6 cellular contexts compared by ENCODE assay signal in genomic region chr14:106768972-106769700, GRCh38.
DNase-seq lines count a peak whose midpoint lies in the region; ATAC-seq and TF ChIP-seq lines count a peak whose summit lies in the region.
"Not testable (repeated sequence)": the region's sequence is repeated elsewhere in the genome, so short reads cannot be mapped to it uniquely, and the experiment has no call there.

No MANE protein-coding gene starts in this region.

- not testable (repeated sequence) for H3F3A ChIP-seq in SU-DHL-6 (ENCODE audit: insufficient read depth)

- H3K9me2 ChIP-seq in SU-DHL-6 (replicated peaks; ENCODE audit: insufficient read depth, low read length): not testable (repeated sequence)

- H3K79me2 ChIP-seq in DND-41 (ENCODE audit: insufficient read depth, low read length); SU-DHL-6 (ENCODE audit: insufficient read depth, low read length): not testable (repeated sequence)

- not testable (repeated sequence) for H3K36me3 ChIP-seq in DND-41 (ENCODE audit: insufficient read depth, low read length); SU-DHL-6 (ENCODE audit: low read length); naive thymus-derived CD4-positive, alpha-beta T cell (ENCODE audit: control insufficient read depth in 2 of 3, insufficient read depth in 3 of 3, low read length in 3 of 3)

- not testable (repeated sequence) for ATAC-seq in DND-41 (ENCODE audit: insufficient read depth, low read depth); naive thymus-derived CD4-positive, alpha-beta T cell

- CTCF ChIA-PET in activated CD4-positive, alpha-beta memory T cell treated with anti-CD3 and anti-CD28 coated beads, Interleukin-2, amount 10 ng/mL, durations not matched to agents 7 days and 5 days (lab: Charles Lee); naive thymus-derived CD4-positive, alpha-beta T cell (lab: Charles Lee): not testable (repeated sequence)

- TF ChIP-seq CTCF in DND-41 (IDR thresholded peaks at IDR 0.05; ENCODE audit: borderline replicate concordance, extremely low read depth, low read length, poor library complexity, severe bottlenecking); SU-DHL-6 (IDR thresholded peaks at IDR 0.05; ENCODE audit: insufficient read depth, low read length, poor library complexity, severe bottlenecking): not testable (repeated sequence)

- not testable (repeated sequence) for DNase-seq in DND-41; activated CD4-positive, alpha-beta memory T cell treated with anti-CD3 and anti-CD28 coated beads, Interleukin-2, amount 10 ng/mL, durations not matched to agents 7 days and 5 days; naive thymus-derived CD4-positive, alpha-beta T cell
- peak; percentile 76 for DNase-seq in NAMALWA (ENCODE audit: low spot score)

- intact Hi-C loops in naive thymus-derived CD4-positive, alpha-beta T cell (cut with micrococcal nuclease): loop anchor here in 1 of 2 donors (10.0 kb wide), 1 partner anchor 544 kb away; no protein-coding TSS in a partner anchor

- peak overlapping the region; percentile 98 for H3K27ac ChIP-seq in DND-41 (ENCODE audit: low read length)
- H3K27ac ChIP-seq in SU-DHL-6 (ENCODE audit: low read depth, low read length): peak overlapping the region; percentile 79
- H3K27ac ChIP-seq in naive thymus-derived CD4-positive, alpha-beta T cell (ENCODE audit: low read depth, low read length): not testable (repeated sequence)

- H2AFZ ChIP-seq in DND-41 (ENCODE audit: low read depth, low read length); SU-DHL-6 (ENCODE audit: low read depth, low read length, severe bottlenecking): not testable (repeated sequence)

- POLR2A ChIA-PET in activated CD4-positive, alpha-beta memory T cell treated with anti-CD3 and anti-CD28 coated beads, Interleukin-2, amount 10 ng/mL, durations not matched to agents 7 days and 5 days (lab: Charles Lee); naive thymus-derived CD4-positive, alpha-beta T cell (lab: Charles Lee): not testable (repeated sequence)

- not testable (repeated sequence) for H3K27me3 ChIP-seq in DND-41 (ENCODE audit: insufficient read depth, low read length, poor library complexity); SU-DHL-6 (ENCODE audit: low read length); naive thymus-derived CD4-positive, alpha-beta T cell (ENCODE audit: control insufficient read depth in 2 of 2, insufficient read depth in 2 of 2, low read length in 2 of 2)

- H3K4me1 ChIP-seq in DND-41 (ENCODE audit: insufficient read depth, low read length): peaks cover 88% of the 10 kb centered on the region
- peaks cover 7 to 23% of the 10 kb centered on the region in 2 donors for H3K4me1 ChIP-seq in naive thymus-derived CD4-positive, alpha-beta T cell (ENCODE audit: control insufficient read depth in 2 of 2, insufficient read depth in 2 of 2, low read length in 2 of 2)

- peaks cover 44% of the 10 kb centered on the region for H3K4me1 Mint-ChIP-seq in activated CD4-positive, alpha-beta memory T cell treated with anti-CD3 and anti-CD28 coated beads, Interleukin-2, amount 10 ng/mL, durations not matched to agents 7 days and 5 days
- peaks cover 35% of the 10 kb centered on the region for H3K4me1 Mint-ChIP-seq in activated naive CD8-positive, alpha-beta T cell (ENCODE audit: low read depth)
- peaks cover 18 to 57% (median 38%) of the 10 kb centered on the region in 7 donors for H3K4me1 Mint-ChIP-seq in naive thymus-derived CD4-positive, alpha-beta T cell

- H3K9me3 Mint-ChIP-seq in activated CD4-positive, alpha-beta memory T cell treated with anti-CD3 and anti-CD28 coated beads, Interleukin-2, amount 10 ng/mL, durations not matched to agents 7 days and 5 days; activated naive CD8-positive, alpha-beta T cell (ENCODE audit: low read depth); naive thymus-derived CD4-positive, alpha-beta T cell: not testable (repeated sequence)

- H3K27me3 Mint-ChIP-seq in activated CD4-positive, alpha-beta memory T cell treated with anti-CD3 and anti-CD28 coated beads, Interleukin-2, amount 10 ng/mL, durations not matched to agents 7 days and 5 days; activated naive CD8-positive, alpha-beta T cell; naive thymus-derived CD4-positive, alpha-beta T cell: not testable (repeated sequence)

- H3K4me3 Mint-ChIP-seq in activated CD4-positive, alpha-beta memory T cell treated with anti-CD3 and anti-CD28 coated beads, Interleukin-2, amount 10 ng/mL, durations not matched to agents 7 days and 5 days; activated naive CD8-positive, alpha-beta T cell: not testable (repeated sequence)
- H3K4me3 Mint-ChIP-seq in naive thymus-derived CD4-positive, alpha-beta T cell: peak overlapping the region in 2 of 10 donors; percentile 39 to 70

- H4K20me1 ChIP-seq in DND-41 (ENCODE audit: insufficient read depth, low read length); SU-DHL-6 (ENCODE audit: low read depth, low read length): not testable (repeated sequence)

- peak overlapping the region; percentile 41; the same call in 1 of the 2 replicates for H3K4me2 ChIP-seq in DND-41 (ENCODE audit: insufficient read depth, low read length)
- H3K4me2 ChIP-seq in SU-DHL-6 (ENCODE audit: low read depth, low read length, poor library complexity, severe bottlenecking): peak overlapping the region; percentile 33

- H3K9me3 ChIP-seq in DND-41 (ENCODE audit: insufficient read depth, low read length, severe bottlenecking); SU-DHL-6 (ENCODE audit: insufficient read depth, low read length); naive thymus-derived CD4-positive, alpha-beta T cell (ENCODE audit: control insufficient read depth in 2 of 3, low read length in 3 of 3): not testable (repeated sequence)

- not testable (repeated sequence) for H3K4me3 ChIP-seq in DND-41 (ENCODE audit: low read depth in 1 of 2, low read length in 2 of 2); SU-DHL-6 (ENCODE audit: insufficient read depth, low read length, poor library complexity, severe bottlenecking); naive thymus-derived CD4-positive, alpha-beta T cell (ENCODE audit: low read length)

- peak overlapping the region; percentile 74 for H3K27ac Mint-ChIP-seq in activated CD4-positive, alpha-beta memory T cell treated with anti-CD3 and anti-CD28 coated beads, Interleukin-2, amount 10 ng/mL, durations not matched to agents 7 days and 5 days
- peak overlapping the region; percentile 16 for H3K27ac Mint-ChIP-seq in activated naive CD8-positive, alpha-beta T cell
- peak overlapping the region in 6 of 9 donors; percentile 13 to 92 (median 66) for H3K27ac Mint-ChIP-seq in naive thymus-derived CD4-positive, alpha-beta T cell

- H3K9ac ChIP-seq in DND-41 (ENCODE audit: low read depth, low read length) (peak overlapping the region; percentile 39), SU-DHL-6 (ENCODE audit: low read length) (0 out of 2 replicates have a peak overlapping the region, but pooled peaks have one; percentile 18)

- H3K36me3 Mint-ChIP-seq in activated CD4-positive, alpha-beta memory T cell treated with anti-CD3 and anti-CD28 coated beads, Interleukin-2, amount 10 ng/mL, durations not matched to agents 7 days and 5 days (ENCODE audit: low read depth); activated naive CD8-positive, alpha-beta T cell; naive thymus-derived CD4-positive, alpha-beta T cell: not testable (repeated sequence)

Comparison
In these comparisons a context has a peak if more than half of its experiments do, and no peak if none do; other contexts are left out.
1. H3K27ac Mint-ChIP-seq: peak in every context shown above with its lines; median percentile 74 in activated CD4-positive, alpha-beta memory T cell treated with anti-CD3 and anti-CD28 coated beads, Interleukin-2, amount 10 ng/mL, durations not matched to agents 7 days and 5 days; 66 in naive thymus-derived CD4-positive, alpha-beta T cell; 16 in activated naive CD8-positive, alpha-beta T cell.